Comparison of ENCODE assay signal across 17 cellular contexts in genomic region chr18:11719621-11720020, GRCh38. TPM values are rescaled to one million over a fixed set of nuclear protein-coding genes. Genes with fewer than 3 reads are reported as not detected.
DNase-seq lines count a peak whose midpoint lies in the region; ATAC-seq and TF ChIP-seq lines count a peak whose summit lies in the region.
"Had no signal": no experiment of that assay in that cellular context is flagged by ENCODE, and none has a peak within 500 bp of the region (broad histone marks: within the 10 kb centered on the region; RNA-seq: fewer than 3 reads in every experiment).

No MANE protein-coding gene starts in this region.

- H3K36me3 ChIP-seq in DOHH2 (ENCODE audit: control insufficient read depth, low read length) = peaks cover 3% of the 10 kb centered on the region; the same call in 1 of the 2 replicates
- H3K36me3 ChIP-seq in neuronal stem cell (replicated peaks in 1 of 2; ENCODE audit: control insufficient read depth in 2 of 2, insufficient read depth in 2 of 2, low read length in 2 of 2) = no peaks in the 10 kb centered on the region
- no peaks in the 10 kb centered on the region for H3K36me3 ChIP-seq in right lobe of liver

- peak overlapping the region; percentile 97 for H3K27ac ChIP-seq in DOHH2 (ENCODE audit: low read depth, low read length)
- no peak overlapping the region for H3K27ac ChIP-seq in neuronal stem cell (replicated peaks; ENCODE audit: low read length)
- H3K27ac ChIP-seq in right lobe of liver = no peak overlapping the region
- H3K27ac ChIP-seq: GM23248 had no signal

- H4K8ac ChIP-seq in neuronal stem cell (ENCODE audit: low read depth, low read length) = no peak overlapping the region

- H3K18ac ChIP-seq in neuronal stem cell (ENCODE audit: low read length) = no peak overlapping the region

- peak overlapping the region; percentile 81 for H2AK5ac ChIP-seq in neuronal stem cell (ENCODE audit: low read depth, low read length)

- peak overlapping the region; percentile 78 for H3K9ac ChIP-seq in neuronal stem cell (ENCODE audit: low read depth, low read length, poor library complexity)
- H3K9ac ChIP-seq: GM23248 had no signal

- no peaks in the 10 kb centered on the region for H4K20me1 ChIP-seq in DOHH2 (ENCODE audit: control insufficient read depth, insufficient read depth, low read depth, low read length)

- peaks cover 48% of the 10 kb centered on the region for H3K79me2 ChIP-seq in DOHH2 (ENCODE audit: control insufficient read depth, low read length)

- no peak for TF ChIP-seq CTCF in DOHH2 (IDR thresholded peaks at IDR 0.05; ENCODE audit: low read depth, low read length, poor library complexity, severe bottlenecking)
- TF ChIP-seq CTCF in glutamatergic neuron (IDR thresholded peaks at IDR 0.05; ENCODE audit: partially characterized antibody, unreplicated experiment) = no peak
- no peak for TF ChIP-seq CTCF in right lobe of liver (IDR thresholded peaks at IDR 0.05)

- no peak overlapping the region for H2AFZ ChIP-seq in neuronal stem cell (ENCODE audit: low read length)
- H2AFZ ChIP-seq: GM23248 had no signal

- H3K4me3 ChIP-seq in DOHH2 (ENCODE audit: low read length) (peak overlapping the region; percentile 62), neuronal stem cell (ENCODE audit: low read length in 2 of 2) (no peak overlapping the region), right lobe of liver (no peak overlapping the region)
- H3K4me3 ChIP-seq: GM23248 had no signal

- CTCF ChIA-PET in HEK293T (lab: Yijun Ruan, JAX) = no interaction called here

- peaks cover 29% of the 10 kb centered on the region for H3K4me1 Mint-ChIP-seq in glutamatergic neuron (ENCODE audit: low read depth, unreplicated experiment)

- no peak for TF ChIP-seq POLR2A in right lobe of liver (IDR thresholded peaks at IDR 0.05)

- peak overlapping the region; percentile 92 for H3K23ac ChIP-seq in neuronal stem cell (ENCODE audit: low read depth, low read length, poor library complexity)

- H3F3A ChIP-seq in DOHH2 (ENCODE audit: control insufficient read depth, insufficient read depth) = peaks cover 33% of the 10 kb centered on the region

- peak overlapping the region; percentile 79 for H3K4me3 Mint-ChIP-seq in glutamatergic neuron (ENCODE audit: unreplicated experiment)
- H3K4me3 Mint-ChIP-seq: B cell; CD4-positive, alpha-beta T cell had no signal

- H3K27me3 ChIP-seq in DOHH2 (ENCODE audit: control insufficient read depth, low read length) (no peaks in the 10 kb centered on the region), neuronal stem cell (ENCODE audit: control insufficient read depth in 3 of 3, insufficient read depth in 3 of 3, low read depth in 1 of 3, low read length in 3 of 3) (no peaks in the 10 kb centered on the region), right lobe of liver (no peaks in the 10 kb centered on the region)

- peaks cover 11% of the 10 kb centered on the region for H3K9me3 Mint-ChIP-seq in glutamatergic neuron (ENCODE audit: unreplicated experiment)
- H3K9me3 Mint-ChIP-seq: CD4-positive, alpha-beta T cell had no signal

- DNase-seq in glutamatergic neuron = no peak
- no peak for DNase-seq in neuronal stem cell (ENCODE audit: low spot score)
- DNase-seq in HEK293T (ENCODE audit: extremely low spot score) = no peak
- no peak for DNase-seq in right lobe of liver
- DNase-seq in stimulated activated CD8-positive, alpha-beta memory T cell treated with anti-CD3 and anti-CD28 coated beads, Interleukin-4, amount 100 ng/mL, for 48 hours = no peak
- no peak for DNase-seq in hippocampal formation (lab: John Stamatoyannopoulos, UW)
- DNase-seq: C1 segment of cervical spinal cord; Calu3; CD4-positive, alpha-beta T cell; DMS153; DMS79 treated with DMSO at 0.1 percent for 48 hours; GDM1; GM23248; H7 had no signal

- no peak overlapping the region for H3K4ac ChIP-seq in neuronal stem cell (ENCODE audit: low read length)

- H3K9me3 ChIP-seq in DOHH2 (ENCODE audit: control insufficient read depth, insufficient read depth, low read length) (no peaks in the 10 kb centered on the region), neuronal stem cell (replicated peaks in 1 of 2; ENCODE audit: control insufficient read depth in 2 of 2, insufficient read depth in 1 of 2, low read depth in 1 of 2, low read length in 2 of 2) (no peaks in the 10 kb centered on the region), right lobe of liver (no peaks in the 10 kb centered on the region)

- H3K27me3 Mint-ChIP-seq in glutamatergic neuron (ENCODE audit: unreplicated experiment) = peaks cover 4% of the 10 kb centered on the region

- intact Hi-C loops in right lobe of liver (cut with DNase I) = no loop called here

- peak overlapping the region; percentile 86 for H4K91ac ChIP-seq in neuronal stem cell (ENCODE audit: low read depth, low read length, poor library complexity)

- no peak overlapping the region for H2BK15ac ChIP-seq in neuronal stem cell (ENCODE audit: low read length)

- H3K4me2 ChIP-seq in DOHH2 (ENCODE audit: low read length) (peak overlapping the region; percentile 76), neuronal stem cell (ENCODE audit: insufficient read depth, low read length, poor library complexity, severe bottlenecking) (no peak overlapping the region)

- no peak for ATAC-seq in right lobe of liver

- no peak overlapping the region for H2BK5ac ChIP-seq in neuronal stem cell (ENCODE audit: low read length)

- peaks cover 72% of the 10 kb centered on the region for H3K4me1 ChIP-seq in DOHH2 (ENCODE audit: control insufficient read depth, low read length)
- H3K4me1 ChIP-seq in neuronal stem cell (ENCODE audit: control insufficient read depth in 2 of 2, insufficient read depth in 1 of 2, low read depth in 1 of 2, low read length in 2 of 2) = peaks cover 0 to 8% of the 10 kb centered on the region in 2 donors
- no peaks in the 10 kb centered on the region for H3K4me1 ChIP-seq in right lobe of liver

- peaks cover 4% of the 10 kb centered on the region for H3K36me3 Mint-ChIP-seq in glutamatergic neuron (ENCODE audit: unreplicated experiment)

- WGBS in neuronal stem cell (ENCODE audit: extremely low coverage in 2 of 2, insufficient read length in 2 of 2, insufficient replicate concordance in 1 of 2), 2 donors = no CpG with 5 or more reads among the region's 7 CpGs
- 100% methylated on average over 1 of the region's 7 CpGs for WGBS in right lobe of liver (ENCODE audit: insufficient coverage, low coverage, low lambda C conversion rate, missing lambda C conversion rate)

- H3K79me1 ChIP-seq in neuronal stem cell (ENCODE audit: low read depth, low read length) = no peaks in the 10 kb centered on the region

- H2BK12ac ChIP-seq in neuronal stem cell (ENCODE audit: low read length) = peak overlapping the region; percentile 93

- no peak overlapping the region for H2BK120ac ChIP-seq in neuronal stem cell (ENCODE audit: low read depth, low read length)

- POLR2A ChIA-PET in HEK293T (lab: Yijun Ruan, JAX) = no interaction called here

- peak overlapping the region; percentile 89 for H3K27ac Mint-ChIP-seq in glutamatergic neuron (ENCODE audit: unreplicated experiment)
- H3K27ac Mint-ChIP-seq: B cell; CD4-positive, alpha-beta T cell; IgD-negative memory B cell had no signal

- no peaks in the 10 kb centered on the region for H3K9me2 ChIP-seq in DOHH2 (replicated peaks; ENCODE audit: control insufficient read depth, low read length)

- no peak overlapping the region for H3K14ac ChIP-seq in neuronal stem cell (ENCODE audit: low read length)

TF ChIP-seq in HEK293T, 16 proteins besides CTCF, POLR2A, EP300 and RAD21:
- no peak for TF ChIP-seq SUZ12 (IDR thresholded peaks at IDR 0.05)
- no peak for TF ChIP-seq ZNF384 (IDR thresholded peaks at IDR 0.05)
- no peak for TF ChIP-seq ARNT (IDR thresholded peaks at IDR 0.05)
- TF ChIP-seq FOXK2 (IDR thresholded peaks at IDR 0.05) = no peak
- no peak for TF ChIP-seq FOXM1 (IDR thresholded peaks at IDR 0.05; ENCODE audit: borderline replicate concordance)
- TF ChIP-seq L3MBTL2 (conservative IDR thresholded peaks at IDR 0.05) = no peak
- no peak for TF ChIP-seq SP1 (IDR thresholded peaks at IDR 0.05)
- no peak for TF ChIP-seq ELF4 (IDR thresholded peaks at IDR 0.05)
- no peak for TF ChIP-seq BHLHE40 (IDR thresholded peaks at IDR 0.05; ENCODE audit: borderline replicate concordance)
- no peak for TF ChIP-seq TARDBP (IDR thresholded peaks at IDR 0.05)
- no peak for TF ChIP-seq LEF1 (IDR thresholded peaks at IDR 0.05; ENCODE audit: borderline replicate concordance)
- TF ChIP-seq PKNOX1 (IDR thresholded peaks at IDR 0.05) = no peak
- TF ChIP-seq FOXA1 (IDR thresholded peaks at IDR 0.05) = no peak
- no peak for TF ChIP-seq HDGF (IDR thresholded peaks at IDR 0.05; ENCODE audit: borderline replicate concordance)
- TF ChIP-seq NFRKB (IDR thresholded peaks at IDR 0.05) = no peak
- no peak for TF ChIP-seq CTBP1 (IDR thresholded peaks at IDR 0.05; ENCODE audit: borderline replicate concordance)

RNA-seq across cellular contexts. Expression of gene GNAL, which starts 30.6 kb away (rescaled TPM):
- total RNA-seq in glutamatergic neuron (ENCODE audit: unreplicated experiment) (52.5 TPM), right lobe of liver (1 to 10 TPM in 4 of 6 experiments, under 1 TPM in 2; 0.19 to 1.9 (median 1.2) TPM)
- 9.6 TPM for polyA plus RNA-seq in neuronal stem cell (2013, experiment 1 of 2)
- polyA plus RNA-seq in neuronal stem cell (2013, experiment 2 of 2) = 9.9 TPM

Comparison
In these comparisons a context has a peak if more than half of its experiments do, and no peak if none do; other contexts are left out.
1. RNA of gene GNAL, which starts 30.6 kb away (total RNA-seq): 52.5 TPM in glutamatergic neuron (single experiment); 0.19 to 1.9 TPM in right lobe of liver; every median in the first group is over 10 times any median in the second.